8 cellular contexts compared by ENCODE assay signal in genomic region chr11:57644748-57645715, GRCh38. TPM values are rescaled to one million over a fixed set of nuclear protein-coding genes. Genes with fewer than 3 reads are reported as not detected.
DNase-seq lines count a peak whose midpoint lies in the region; ATAC-seq lines count a peak whose summit lies in the region.

No MANE protein-coding gene starts in this region.

- H3K36me3 ChIP-seq in mesodermal cell (ENCODE audit: control insufficient read depth, insufficient read depth, low read length), result peaks cover 45% of the 10 kb centered on the region

- peak; percentile 56 for ATAC-seq in HG02981 (IDR thresholded peaks at IDR 0.05; ENCODE audit: unreplicated experiment)

- H3K9me3 ChIP-seq in mesodermal cell (ENCODE audit: control insufficient read depth, low read length), result no peaks in the 10 kb centered on the region

- no peak overlapping the region for H3K4me3 ChIP-seq in mesodermal cell (ENCODE audit: extremely low read depth, insufficient read depth, low read length, poor library complexity, severe bottlenecking)

- peak overlapping the region; percentile 49 for H3K27ac ChIP-seq in mesodermal cell (ENCODE audit: low read depth, low read length, severe bottlenecking)

- WGBS in mesodermal cell (ENCODE audit: insufficient coverage in 2 of 2), 2 experiments, result 51 to 56% methylated on average over 9 to 14 of the region's 18 CpGs

- peak; percentile 67 to 76 for DNase-seq in NOMO-1 (lab: John Stamatoyannopoulos, UW; ENCODE audit: unreplicated experiment in 2 of 2)
- no peak for DNase-seq in NOMO-1 treated with dmso at 0.1 percent for 144 hours (lab: John Stamatoyannopoulos, UW; ENCODE audit: unreplicated experiment)
- peak; percentile 32 for DNase-seq in NCI-H510A (lab: John Stamatoyannopoulos, UW)
- peak; percentile 87 to 88 for DNase-seq in activated CD4-positive, alpha-beta T cell treated with anti-CD3 and anti-CD28 coated beads, Interleukin-2, amount 50 U/mL, for 4 hours
- peak; percentile 86 for DNase-seq in effector CD4-positive, alpha-beta T cell
- DNase-seq in stimulated activated CD8-positive, alpha-beta memory T cell treated with anti-CD3 and anti-CD28 coated beads, Interleukin-4, amount 100 ng/mL, for 1 hour (ENCODE audit: low read depth in 2 of 2, low spot score in 1 of 2), result peak; percentile 78 to 86

- H3K4me1 ChIP-seq in mesodermal cell (ENCODE audit: control insufficient read depth, insufficient read depth, low read length, poor library complexity, severe bottlenecking), result peaks cover 81% of the 10 kb centered on the region

RNA-seq across cellular contexts. Expression of gene YPEL4, which starts 4.7 kb away (rescaled TPM):
- polyA plus RNA-seq in mesodermal cell (2013, experiment 1 of 2), result 1.2 TPM
- polyA plus RNA-seq in mesodermal cell (2013, experiment 2 of 2), result 0.96 TPM

RNA-seq across cellular contexts. Expression of gene CLP1, which starts 12.5 kb away (rescaled TPM):
- 15.9 TPM for polyA plus RNA-seq in mesodermal cell (2013, experiment 1 of 2)
- polyA plus RNA-seq in mesodermal cell (2013, experiment 2 of 2), result 16.3 TPM

RNA-seq across cellular contexts. Expression of gene ZDHHC5, which starts 22.9 kb away (rescaled TPM):
- 40.3 TPM for polyA plus RNA-seq in mesodermal cell (2013, experiment 1 of 2)
- polyA plus RNA-seq in mesodermal cell (2013, experiment 2 of 2), result 40.4 TPM

RNA-seq across cellular contexts. Expression of gene SERPING1, which starts 47.5 kb away (rescaled TPM):
- 222 TPM for polyA plus RNA-seq in mesodermal cell (2013, experiment 1 of 2)
- polyA plus RNA-seq in mesodermal cell (2013, experiment 2 of 2), result 198 TPM
